In genomic region chr10:27527597-27528295, GRCh38 we compare ENCODE assay signal across 23 cellular contexts. TPM values are rescaled to one million over a fixed set of nuclear protein-coding genes. Genes with fewer than 3 reads are reported as not detected.
A peak's percentile ranks its signal among the peaks of the same experiment; 100 is the strongest.
DNase-seq lines count a peak whose midpoint lies in the region; ATAC-seq and TF ChIP-seq lines count a peak whose summit lies in the region.
"Had no signal": no experiment of that assay in that cellular context is flagged by ENCODE, and none has a peak within 500 bp of the region (broad histone marks: within the 10 kb centered on the region; RNA-seq: fewer than 3 reads in every experiment).

No MANE protein-coding gene starts in this region.

- H2AFZ ChIP-seq in GM23248, result no peak overlapping the region

- TF ChIP-seq CTCF in CD14-positive monocyte (IDR thresholded peaks at IDR 0.05) (no peak), chondrocyte (IDR thresholded peaks at IDR 0.05) (no peak), nephron progenitor cell (IDR thresholded peaks at IDR 0.05) (no peak)

- intact Hi-C loops in CD14-positive monocyte (cut with micrococcal nuclease), result no loop called here
- intact Hi-C loops in head of caudate nucleus (cut with DNase I), result no loop called here

- H3K27me3 ChIP-seq in GM23248 (replicated peaks; ENCODE audit: insufficient read depth), result no peaks in the 10 kb centered on the region
- H3K27me3 ChIP-seq: brain microvascular endothelial cell, left lung, sigmoid colon had no signal

- H3K9me3 Mint-ChIP-seq in CD14-positive monocyte (no peaks in the 10 kb centered on the region), chondrocyte (ENCODE audit: low read depth) (no peaks in the 10 kb centered on the region), nephron progenitor cell (no peaks in the 10 kb centered on the region)
- H3K9me3 Mint-ChIP-seq: activated naive CD8-positive, alpha-beta T cell treated with anti-CD3 and anti-CD28 coated beads for 36 hours; HFFc6; T-helper 1 cell treated with Interleukin-12 subunit alpha and Interleukin-12 subunit beta and Interleukin-4 antibody, amounts not matched to agents 30 μg/mL and 1 μg/mL, for 36 hours had no signal

- H3K79me2 ChIP-seq in GM23248 (ENCODE audit: insufficient read depth), result peaks cover 100% of the 10 kb centered on the region

- H3K9me3 ChIP-seq in GM23248 (ENCODE audit: low read depth), result no peaks in the 10 kb centered on the region
- H3K9me3 ChIP-seq: left lung, sigmoid colon had no signal

- DNase-seq in CD14-positive monocyte (ENCODE audit: low spot score) (no peak), GM23248 (peak; percentile 28), chondrocyte (ENCODE audit: low spot score) (no peak), nephron progenitor cell (no peak), head of caudate nucleus (no peak), KBM-7 (no peak)
- DNase-seq: activated CD4-positive, alpha-beta T cell treated with anti-CD3 and anti-CD28 coated beads for 4 hours; activated naive CD8-positive, alpha-beta T cell treated with anti-CD3 and anti-CD28 coated beads for 36 hours; activated T-cell treated with anti-CD3 and anti-CD28 coated beads for 4 hours; brain microvascular endothelial cell; cortex of kidney; GDM1; HFFc6; left lung; NCI-H2029 treated with DMSO at 0.1 percent for 48 hours; NCI-H524 treated with DMSO at 0.1 percent for 48 hours; SHP77 treated with DMSO at 0.1 percent for 48 hours; sigmoid colon; stimulated activated CD4-positive, alpha-beta T cell treated with anti-CD3 and anti-CD28 coated beads, Interleukin-4, amount 100 ng/mL, for 1 hour had no signal

- H3K36me3 Mint-ChIP-seq in CD14-positive monocyte (peaks cover 28 to 38% of the 10 kb centered on the region in 2 donors), chondrocyte (ENCODE audit: low read depth) (peaks cover 7% of the 10 kb centered on the region), nephron progenitor cell (ENCODE audit: low read depth) (peaks cover 13% of the 10 kb centered on the region)

- peaks cover 5% of the 10 kb centered on the region for H3F3A ChIP-seq in GM23248 (ENCODE audit: insufficient read depth)

- H3K27ac Mint-ChIP-seq in CD14-positive monocyte (peak overlapping the region in 4 of 7 donors; percentile 7 to 50 (median 29)), chondrocyte (ENCODE audit: unreplicated experiment) (peak overlapping the region; percentile 38), nephron progenitor cell (peak overlapping the region; percentile 35)
- H3K27ac Mint-ChIP-seq: activated naive CD8-positive, alpha-beta T cell treated with anti-CD3 and anti-CD28 coated beads for 36 hours; B cell; HFFc6; T-helper 1 cell treated with Interleukin-12 subunit alpha and Interleukin-12 subunit beta and Interleukin-4 antibody, amounts not matched to agents 30 μg/mL and 1 μg/mL, for 36 hours had no signal

- in situ Hi-C loops in GM23248 (cut with MboI), result no loop called here
- in situ Hi-C loops in KBM-7 (cut with MboI; ENCODE audit: low pct_unique_long_range_greater_than_20kb, low sequenced_read_pairs), result no loop called here

- no peak overlapping the region for H3K4me3 ChIP-seq in GM23248
- H3K4me3 ChIP-seq: left lung, sigmoid colon had no signal

- no peak overlapping the region for H3K4me2 ChIP-seq in GM23248 (ENCODE audit: unreplicated experiment)

- H3K27me3 Mint-ChIP-seq in CD14-positive monocyte (ENCODE audit: low read depth in 3 of 3), result no peaks in the 10 kb centered on the region
- H3K27me3 Mint-ChIP-seq in chondrocyte (ENCODE audit: low read depth), result no peaks in the 10 kb centered on the region
- no peaks in the 10 kb centered on the region for H3K27me3 Mint-ChIP-seq in nephron progenitor cell (ENCODE audit: low read depth, poor library complexity)
- H3K27me3 Mint-ChIP-seq: activated naive CD8-positive, alpha-beta T cell treated with anti-CD3 and anti-CD28 coated beads for 36 hours; B cell had no signal

- H3K4me3 Mint-ChIP-seq in CD14-positive monocyte (no peak overlapping the region), chondrocyte (ENCODE audit: unreplicated experiment) (no peak overlapping the region), nephron progenitor cell (no peak overlapping the region)
- H3K4me3 Mint-ChIP-seq: activated naive CD8-positive, alpha-beta T cell treated with anti-CD3 and anti-CD28 coated beads for 36 hours; B cell; HFFc6; T-helper 1 cell treated with Interleukin-12 subunit alpha and Interleukin-12 subunit beta and Interleukin-4 antibody, amounts not matched to agents 30 μg/mL and 1 μg/mL, for 36 hours had no signal

- H3K4me1 Mint-ChIP-seq in CD14-positive monocyte (peaks cover 62% of the 10 kb centered on the region), chondrocyte (ENCODE audit: low read depth) (peaks cover 70% of the 10 kb centered on the region), nephron progenitor cell (no peaks in the 10 kb centered on the region)

- ATAC-seq in activated CD4-positive, CD25-positive, alpha-beta regulatory T cell treated with anti-CD3 and anti-CD28 coated beads, Interleukin-2, amount 50 U/mL, for 24 hours, result no peak
- ATAC-seq: left lung had no signal

- peaks cover 39% of the 10 kb centered on the region for H3K4me1 ChIP-seq in GM23248 (ENCODE audit: insufficient read depth)

- no peaks in the 10 kb centered on the region; the same call in 1 of the 2 replicates for H4K20me1 ChIP-seq in GM23248 (ENCODE audit: insufficient read depth)

- H3K9ac ChIP-seq in GM23248, result no peak overlapping the region
- H3K9ac ChIP-seq: KMS-11 had no signal

- peaks cover 11% of the 10 kb centered on the region; the same call in 1 of the 2 replicates for H3K36me3 ChIP-seq in GM23248 (ENCODE audit: low read depth)
- H3K36me3 ChIP-seq: brain microvascular endothelial cell, left lung, sigmoid colon had no signal

- WGBS in GM23248 (ENCODE audit: low coverage in 1 of 2, low lambda C conversion rate in 2 of 2, missing lambda C conversion rate in 2 of 2), 2 experiments, result 76 to 78% methylated on average over 6 of the region's 6 CpGs

- no peak overlapping the region for H3K27ac ChIP-seq in GM23248
- H3K27ac ChIP-seq: brain microvascular endothelial cell, KMS-11, left lung had no signal

- no peaks in the 10 kb centered on the region for H3K9me2 ChIP-seq in GM23248 (ENCODE audit: insufficient read depth)

RNA-seq across cellular contexts. Expression of gene RAB18, which starts 23.6 kb away (rescaled TPM):
- polyA plus RNA-seq in CD14-positive monocyte, result 100 to 1,000 TPM; 117 to 133 TPM
- total RNA-seq in GM23248 (2014; rRNA removed; shearing (Covaris generic)), result 55.3 and 57.7 TPM in 2 replicates
- 221 and 226 TPM in 2 replicates for polyA plus RNA-seq in GM23248 (2016; fragmentation: Nextera tagmentation; extraction: Ambion mirVana)
- total RNA-seq in chondrocyte, result 176 to 179 TPM (median 178 TPM) in 3 replicates
